In the genomic region with DNA sequence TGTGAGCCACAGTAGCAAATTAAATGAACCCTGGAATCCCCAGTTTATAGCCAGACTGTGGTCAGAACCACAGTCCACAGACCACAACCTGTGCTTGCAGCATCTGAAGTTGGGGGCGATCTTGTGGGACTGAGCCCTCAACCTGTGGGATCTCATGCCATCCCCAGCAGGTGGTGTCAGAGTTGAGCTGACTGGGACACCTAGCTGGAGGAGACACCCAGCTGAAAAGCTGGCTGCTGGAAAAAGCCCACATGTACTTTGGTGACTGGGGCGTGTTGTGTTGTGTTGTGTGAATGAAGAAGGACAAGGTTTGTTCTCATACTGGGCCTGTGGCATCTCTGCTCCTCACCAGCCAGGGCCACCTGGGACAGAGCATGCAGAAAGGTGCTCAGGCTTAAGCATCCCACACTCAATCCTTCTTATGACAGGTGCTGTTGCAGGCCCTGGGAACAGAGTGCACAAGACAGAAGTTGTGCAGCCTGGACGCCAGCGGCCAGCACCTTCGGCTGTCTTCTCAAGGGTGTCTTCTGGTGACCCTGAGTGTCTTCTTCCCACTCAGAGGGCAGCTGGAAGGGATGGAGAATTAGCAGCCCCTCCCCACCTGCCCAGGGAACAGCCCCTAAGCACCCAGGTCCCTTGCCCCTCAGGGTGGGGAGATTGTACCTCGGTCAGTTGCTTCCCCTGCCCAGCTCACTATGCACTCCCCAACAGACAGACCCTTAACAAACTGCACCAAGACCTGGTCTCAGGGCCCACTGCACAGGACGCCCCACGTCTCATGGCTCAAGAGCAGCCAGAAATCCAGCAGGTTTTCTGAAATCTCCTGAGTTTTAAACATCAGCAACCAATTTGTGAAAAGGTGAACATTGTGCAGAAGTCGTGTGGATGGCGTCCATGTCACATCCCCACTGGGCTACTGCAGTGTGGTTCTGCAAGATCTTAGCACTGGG, we compare ENCODE assay signal across 14 cellular contexts. TPM values are rescaled to one million over a fixed set of nuclear protein-coding genes. Genes with fewer than 3 reads are reported as not detected.
"Had no signal": no experiment of that assay in that cellular context is flagged by ENCODE, and none has a peak within 500 bp of the region (broad histone marks: within the 10 kb centered on the region; RNA-seq: fewer than 3 reads in every experiment).

No MANE protein-coding gene starts in this region.

- H3K36me3 Mint-ChIP-seq: stimulated activated effector memory CD8-positive, alpha-beta T cell treated with anti-CD3 and anti-CD28 coated beads, Interleukin-12 subunit alpha, Interleukin-12 subunit beta, amount 100 ng/mL, for 72 hours had no signal

- H3K27ac ChIP-seq: esophagus squamous epithelium, ovary, skin epidermis, tibial artery, vagina had no signal

- H3K27me3 ChIP-seq: ovary, vagina had no signal

- DNase-seq: activated CD4-positive, alpha-beta T cell treated with anti-CD3 and anti-CD28 coated beads, Interleukin-2, amount 50 U/mL, for 4 hours; activated CD4-positive, CD25-positive, alpha-beta regulatory T cell treated with anti-CD3 and anti-CD28 coated beads, Interleukin-2, amount 50 U/mL, for 72 hours; esophagus squamous epithelium; foreskin fibroblast; T-helper 2 cell had no signal

- H3K9me3 ChIP-seq: esophagus squamous epithelium, ovary, tibial artery, vagina had no signal

- H3K9me3 Mint-ChIP-seq: stimulated activated effector memory CD8-positive, alpha-beta T cell treated with anti-CD3 and anti-CD28 coated beads, Interleukin-12 subunit alpha, Interleukin-12 subunit beta, amount 100 ng/mL, for 72 hours had no signal

- H3K27ac Mint-ChIP-seq: stimulated activated effector memory CD8-positive, alpha-beta T cell treated with anti-CD3 and anti-CD28 coated beads, Interleukin-12 subunit alpha, Interleukin-12 subunit beta, amount 100 ng/mL, for 72 hours had no signal

- ATAC-seq: stimulated activated effector memory CD8-positive, alpha-beta T cell treated with anti-CD3 and anti-CD28 coated beads, Interleukin-12 subunit alpha, Interleukin-12 subunit beta, amount 100 ng/mL, for 72 hours had no signal

- H3K36me3 ChIP-seq: esophagus squamous epithelium, ovary, tibial artery, vagina had no signal

- H3K4me3 Mint-ChIP-seq: stimulated activated effector memory CD8-positive, alpha-beta T cell treated with anti-CD3 and anti-CD28 coated beads, Interleukin-12 subunit alpha, Interleukin-12 subunit beta, amount 100 ng/mL, for 72 hours had no signal

- H3K4me3 ChIP-seq: esophagus squamous epithelium, ovary, skin epidermis, tibial artery, vagina had no signal

RNA-seq across cellular contexts. Expression of a gene that starts 2.2 kb away (rescaled TPM):
- total RNA-seq: astrocyte, esophagus squamous epithelium, mesenteric fat pad, vagina had no signal
- polyA plus RNA-seq: neural cell had no signal

RNA-seq across cellular contexts. Expression of a gene that starts 4.2 kb away (rescaled TPM):
- total RNA-seq: astrocyte had no signal
- polyA plus RNA-seq: neural cell had no signal

RNA-seq across cellular contexts. Expression of a gene that starts 39.0 kb away (rescaled TPM):
- total RNA-seq: astrocyte, esophagus squamous epithelium, liver, mesenteric fat pad, vagina had no signal
- polyA plus RNA-seq: liver, neural cell had no signal
